Comparison of ENCODE assay signal across 9 cellular contexts in the genomic region with DNA sequence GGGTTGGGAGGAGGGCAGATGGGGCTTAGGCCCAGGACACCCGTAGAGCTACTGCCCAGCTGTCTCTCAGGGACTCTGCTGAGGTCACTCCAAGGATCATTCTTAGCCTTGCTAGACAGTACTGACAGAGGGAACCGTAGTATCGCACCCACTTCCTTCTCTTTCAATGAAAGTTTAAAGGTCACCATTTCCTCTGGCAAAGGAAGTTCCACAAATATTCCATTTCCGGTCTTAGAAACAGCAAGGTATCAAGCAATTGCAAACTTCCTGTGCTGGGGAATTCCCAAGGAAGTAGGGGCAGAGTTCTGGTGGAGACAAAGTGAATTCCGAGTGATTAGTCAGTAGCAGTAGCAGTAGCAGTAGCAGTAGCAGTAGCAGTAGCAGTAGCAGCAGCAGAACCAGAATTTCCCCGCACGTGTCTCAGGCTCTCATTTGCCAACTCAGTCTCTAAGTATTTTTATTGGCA. TPM values are rescaled to one million over a fixed set of nuclear protein-coding genes. Genes with fewer than 3 reads are reported as not detected.
DNase-seq lines count a peak whose midpoint lies in the region; ATAC-seq, FAIRE-seq and TF ChIP-seq lines count a peak whose summit lies in the region.
"Had no signal": no experiment of that assay in that cellular context is flagged by ENCODE, and none has a peak within 500 bp of the region (broad histone marks: within the 10 kb centered on the region; RNA-seq: fewer than 3 reads in every experiment).

No MANE protein-coding gene starts in this region.

- TF ChIP-seq CTCF in type B pancreatic cell (conservative IDR thresholded peaks at IDR 0.05): no peak

- H3K9me3 ChIP-seq in esophagus (ENCODE audit: control insufficient read depth in 2 of 2, insufficient read depth in 1 of 2, low read depth in 1 of 2, low read length in 1 of 2): no peaks in the 10 kb centered on the region

- peak overlapping the region; percentile 42 to 83 for H3K27ac ChIP-seq in esophagus (ENCODE audit: low read depth in 2 of 2, low read length in 1 of 2)

- H3K4me3 Mint-ChIP-seq in type B pancreatic cell: no peak overlapping the region

- peaks cover 36% of the 10 kb centered on the region for H3K4me1 Mint-ChIP-seq in type B pancreatic cell (ENCODE audit: unreplicated experiment)

- 38 to 41% methylated on average over 7 of the region's 7 CpGs for WGBS in esophagus, 2 donors

- H3K36me3 ChIP-seq in esophagus (ENCODE audit: control insufficient read depth in 2 of 2, insufficient read depth in 2 of 2, low read length in 1 of 2): no peaks in the 10 kb centered on the region

- no peak overlapping the region for H3K4me3 ChIP-seq in esophagus (ENCODE audit: low read depth in 1 of 2, low read length in 2 of 2)

- no peaks in the 10 kb centered on the region for H3K36me3 Mint-ChIP-seq in type B pancreatic cell

- peaks cover 2 to 5% of the 10 kb centered on the region in 2 donors for H3K4me1 ChIP-seq in esophagus (ENCODE audit: control insufficient read depth in 2 of 2, insufficient read depth in 2 of 2, low read length in 1 of 2)

- peak; percentile 83 for FAIRE-seq in RCC 7860 (lab: Jason Lieb, UNC)

- DNase-seq in RCC 7860 (ENCODE audit: low spot score) (peak; percentile 89), pulmonary artery endothelial cell (ENCODE audit: low read depth, low spot score) (peak; percentile 99), NCI-H748 treated with DMSO at 0.1 percent for 48 hours (lab: John Stamatoyannopoulos, UW) (no peak), type B pancreatic cell (ENCODE audit: extremely low spot score, unreplicated experiment) (no peak)
- DNase-seq: cortex of kidney had no signal

- H3K27ac Mint-ChIP-seq in type B pancreatic cell: no peak overlapping the region

- ATAC-seq in GM19035 (IDR thresholded peaks at IDR 0.05; ENCODE audit: unreplicated experiment): peak; percentile 41
- ATAC-seq in HG03571 (IDR thresholded peaks at IDR 0.05; ENCODE audit: unreplicated experiment): no peak
- ATAC-seq in HG02938 (IDR thresholded peaks at IDR 0.05; ENCODE audit: unreplicated experiment): no peak

- no peaks in the 10 kb centered on the region for H3K27me3 Mint-ChIP-seq in type B pancreatic cell

- H3K27me3 ChIP-seq in esophagus (ENCODE audit: control insufficient read depth in 1 of 2, insufficient read depth in 2 of 2, low read length in 2 of 2): no peaks in the 10 kb centered on the region

- peaks cover 11% of the 10 kb centered on the region for H3K9me3 Mint-ChIP-seq in type B pancreatic cell

RNA-seq across cellular contexts. Expression of a gene that starts 24.7 kb away (rescaled TPM):
- 1 to 10 TPM; 1.9 to 4.3 TPM for polyA plus RNA-seq in esophagus
- total RNA-seq in pulmonary artery endothelial cell (0.46 TPM in 1 of 2 replicates, not detected in the other), type B pancreatic cell (ENCODE audit: low replicate concordance) (0.46 and 0.76 TPM in 2 replicates)

RNA-seq across cellular contexts. Expression of a gene that starts 27.6 kb away (rescaled TPM):
- 10 to 100 TPM; 17.4 to 30.0 TPM for polyA plus RNA-seq in esophagus
- total RNA-seq in pulmonary artery endothelial cell (0.60 and 0.73 TPM in 2 replicates), type B pancreatic cell (ENCODE audit: low replicate concordance) (0.60 and 1.6 TPM in 2 replicates)

RNA-seq across cellular contexts. Expression of a gene that starts 47.5 kb away (rescaled TPM):
- polyA plus RNA-seq in esophagus: 1 to 10 TPM; 1.6 to 3.5 TPM
- 4.9 and 10.3 TPM in 2 replicates for total RNA-seq in pulmonary artery endothelial cell
- 9.7 and 25.4 TPM in 2 replicates for total RNA-seq in type B pancreatic cell (ENCODE audit: low replicate concordance)

Comparison
In these comparisons a context has a peak if more than half of its experiments do, and no peak if none do; other contexts are left out.
1. DNase-seq: peak in RCC 7860 (single experiment) and pulmonary artery endothelial cell (single experiment); none in NCI-H748 treated with DMSO at 0.1 percent for 48 hours (single experiment) and type B pancreatic cell (single experiment).